9 cellular contexts compared by ENCODE assay signal in genomic region chr6:74574794-74575193, GRCh38.
DNase-seq lines count a peak whose midpoint lies in the region; ATAC-seq and TF ChIP-seq lines count a peak whose summit lies in the region.
"Had no signal": no experiment of that assay in that cellular context is flagged by ENCODE, and none has a peak within 500 bp of the region (broad histone marks: within the 10 kb centered on the region; RNA-seq: fewer than 3 reads in every experiment).

No MANE protein-coding gene starts in this region.

- intact Hi-C loops in natural killer cell (cut with micrococcal nuclease): no loop called here

- no peaks in the 10 kb centered on the region for H3K27me3 Mint-ChIP-seq in natural killer cell (ENCODE audit: low read depth in 2 of 2)

- H3K27ac Mint-ChIP-seq in natural killer cell: no peak overlapping the region

- no peaks in the 10 kb centered on the region for H3K9me3 ChIP-seq in HEK293 (ENCODE audit: control insufficient read depth, insufficient read depth, low read depth, low read length)

- ATAC-seq in natural killer cell: no peak
- no peak for ATAC-seq in GM19452 (IDR thresholded peaks at IDR 0.05; ENCODE audit: unreplicated experiment)

- H3K4me3 Mint-ChIP-seq in natural killer cell: no peak overlapping the region

- no peaks in the 10 kb centered on the region for H3K36me3 ChIP-seq in HEK293 (ENCODE audit: control insufficient read depth in 2 of 2, insufficient read depth in 1 of 2, low read length in 2 of 2)

- no peaks in the 10 kb centered on the region for H3K4me1 Mint-ChIP-seq in natural killer cell

- no peaks in the 10 kb centered on the region for H3K36me3 Mint-ChIP-seq in natural killer cell

- H3K4me3 ChIP-seq in HEK293 (ENCODE audit: low read depth, low read length): no peak overlapping the region
- H3K4me3 ChIP-seq: lung had no signal

- no peaks in the 10 kb centered on the region for H3K4me1 ChIP-seq in HEK293 (ENCODE audit: control insufficient read depth, insufficient read depth, low read length)

- POLR2A ChIA-PET in HEK293 (lab: Yijun Ruan, JAX): no interaction called here

- H3K9me3 Mint-ChIP-seq in natural killer cell: peaks cover 3 to 9% of the 10 kb centered on the region in 2 donors

- CTCF ChIA-PET in HEK293 (lab: Yijun Ruan, JAX): interaction anchor here (0.7 to 1.6 kb wide), 6 partner anchors 11 to 836 kb away, joined by 3 to 10 read pairs (median 6); no protein-coding TSS in a partner anchor

- no peak overlapping the region for H3K27ac ChIP-seq in HEK293 (ENCODE audit: extremely low read depth, low read depth, low read length)

- TF ChIP-seq CTCF in HEK293 (tag by site-specific recombination; IDR thresholded peaks at IDR 0.05): no peak
- no peak for TF ChIP-seq CTCF in natural killer cell (IDR thresholded peaks at IDR 0.05)

- DNase-seq in DMS53 treated with DMSO at 0.1 percent for 48 hours (lab: John Stamatoyannopoulos, UW; ENCODE audit: unreplicated experiment): peak; percentile 55
- DNase-seq in OCI-M1 (lab: John Stamatoyannopoulos, UW): peak; percentile 56
- peak; percentile 7 for DNase-seq in globus pallidus (ENCODE audit: low spot score)
- DNase-seq in natural killer cell: no peak
- DNase-seq in stimulated activated CD4-positive, alpha-beta T cell treated with anti-CD3 and anti-CD28 coated beads, Interleukin-1b, Interleukin-23, amount 100 ng/mL, for 48 hours: no peak
- DNase-seq in activated CD4-positive, alpha-beta T cell treated with anti-CD3 and anti-CD28 coated beads for 48 hours: no peak

TF ChIP-seq in HEK293, 187 proteins besides CTCF, POLR2A, EP300 and RAD21:
- TF ChIP-seq KLF1 (tag by site-specific recombination; IDR thresholded peaks at IDR 0.05) (no peak), ZNF654 (tag by site-specific recombination; IDR thresholded peaks at IDR 0.05; ENCODE audit: low read depth) (peak; percentile 22; the same call in 1 of the 2 replicates)

Comparison
In these comparisons a context has a peak if more than half of its experiments do, and no peak if none do; other contexts are left out.
1. DNase-seq: peak in DMS53 treated with DMSO at 0.1 percent for 48 hours (single experiment), OCI-M1 (single experiment) and globus pallidus (single experiment); none in natural killer cell (single experiment), stimulated activated CD4-positive, alpha-beta T cell treated with anti-CD3 and anti-CD28 coated beads, Interleukin-1b, Interleukin-23, amount 100 ng/mL, for 48 hours (single experiment) and activated CD4-positive, alpha-beta T cell treated with anti-CD3 and anti-CD28 coated beads for 48 hours (single experiment).